In genomic region chr7:155090647-155091046, GRCh38 we compare ENCODE assay signal across 17 cellular contexts. TPM values are rescaled to one million over a fixed set of nuclear protein-coding genes. Genes with fewer than 3 reads are reported as not detected.
A peak's percentile ranks its signal among the peaks of the same experiment; 100 is the strongest.
DNase-seq lines count a peak whose midpoint lies in the region; FAIRE-seq and TF ChIP-seq lines count a peak whose summit lies in the region.
"Had no signal": no experiment of that assay in that cellular context is flagged by ENCODE, and none has a peak within 500 bp of the region (broad histone marks: within the 10 kb centered on the region; RNA-seq: fewer than 3 reads in every experiment).

No MANE protein-coding gene starts in this region.

- no peak for TF ChIP-seq POLR2A in GM12891 (IDR thresholded peaks at IDR 0.05; ENCODE audit: low read depth, low read length)
- TF ChIP-seq POLR2A in uterus (IDR thresholded peaks at IDR 0.05) = no peak

- no peaks in the 10 kb centered on the region for H3K27me3 ChIP-seq in uterus
- H3K27me3 ChIP-seq: cardiac muscle cell, transverse colon had no signal

- H3K27ac ChIP-seq in uterus = no peak overlapping the region
- H3K27ac ChIP-seq: cardiac muscle cell, transverse colon had no signal

- no peaks in the 10 kb centered on the region for H3K9me3 ChIP-seq in uterus
- H3K9me3 ChIP-seq: transverse colon had no signal

- DNase-seq in COLO829 (ENCODE audit: low spot score) (peak; percentile 2), GM12891 (ENCODE audit: insufficient read length, low spot score) (no peak), SW480 (ENCODE audit: low spot score) (peak; percentile 87), epithelial cell of esophagus (ENCODE audit: low read depth) (peak; percentile 6), Ammon's horn (ENCODE audit: low spot score) (no peak), ureter (ENCODE audit: low spot score) (no peak), uterus (no peak)
- DNase-seq: activated naive CD4-positive, alpha-beta T cell; effector CD4-positive, alpha-beta T cell; transverse colon had no signal

- TF ChIP-seq CTCF in epithelial cell of esophagus (IDR thresholded peaks at IDR 0.05; ENCODE audit: insufficient read depth, low read depth, low read length, missing control alignments) (no peak), uterus (IDR thresholded peaks at IDR 0.05) (no peak)

- no peaks in the 10 kb centered on the region for H3K36me3 ChIP-seq in uterus
- H3K36me3 ChIP-seq: cardiac muscle cell, transverse colon had no signal

- H3K4me3 ChIP-seq in epithelial cell of esophagus (ENCODE audit: low read length) (no peak overlapping the region), uterus (no peak overlapping the region)
- H3K4me3 ChIP-seq: cardiac muscle cell, transverse colon had no signal

- FAIRE-seq in GM12891 (lab: Jason Lieb, UNC) = peak; percentile 48
- FAIRE-seq: GM19239 had no signal

- intact Hi-C loops in uterus (cut with DNase I; ENCODE audit: low total_unique reads) = no loop called here

- H3K4me1 ChIP-seq in uterus = no peaks in the 10 kb centered on the region
- H3K4me1 ChIP-seq: transverse colon had no signal

TF ChIP-seq in GM12891, 5 proteins besides CTCF, POLR2A, EP300 and RAD21:
- TF ChIP-seq SPI1 (IDR thresholded peaks at IDR 0.05; ENCODE audit: low read depth, low read length) (no peak), TAF1 (IDR thresholded peaks at IDR 0.05; ENCODE audit: low read depth, low read length) (no peak), PAX5 (IDR thresholded peaks at IDR 0.05; ENCODE audit: insufficient read depth, low read length, severe bottlenecking) (no peak), POU2F2 (IDR thresholded peaks at IDR 0.05; ENCODE audit: low read depth, low read length) (no peak), POLR2AphosphoS5 (IDR thresholded peaks at IDR 0.05; ENCODE audit: low read depth, low read length) (no peak)

RNA-seq across cellular contexts. Expression of gene HTR5A, which starts 20.5 kb away (rescaled TPM):
- not detected for polyA plus RNA-seq in GM12891 (2012; ENCODE audit: low read depth, missing spikeins)
- total RNA-seq in ureter (not detected), uterus (not detected)
- total RNA-seq: cardiac muscle cell, G401, left lobe of liver, osteoblast, skeletal muscle tissue, transverse colon had no signal
- polyA plus RNA-seq: cardiac muscle cell, CD14-positive monocyte had no signal

Comparison
In these comparisons a context has a peak if more than half of its experiments do, and no peak if none do; other contexts are left out.
1. DNase-seq: peak in COLO829 (single experiment), SW480 (single experiment) and epithelial cell of esophagus (single experiment); none in GM12891 (single experiment), Ammon's horn (single experiment), ureter (single experiment) and uterus (0 of 2).